8 cellular contexts compared by ENCODE assay signal in the genomic region with DNA sequence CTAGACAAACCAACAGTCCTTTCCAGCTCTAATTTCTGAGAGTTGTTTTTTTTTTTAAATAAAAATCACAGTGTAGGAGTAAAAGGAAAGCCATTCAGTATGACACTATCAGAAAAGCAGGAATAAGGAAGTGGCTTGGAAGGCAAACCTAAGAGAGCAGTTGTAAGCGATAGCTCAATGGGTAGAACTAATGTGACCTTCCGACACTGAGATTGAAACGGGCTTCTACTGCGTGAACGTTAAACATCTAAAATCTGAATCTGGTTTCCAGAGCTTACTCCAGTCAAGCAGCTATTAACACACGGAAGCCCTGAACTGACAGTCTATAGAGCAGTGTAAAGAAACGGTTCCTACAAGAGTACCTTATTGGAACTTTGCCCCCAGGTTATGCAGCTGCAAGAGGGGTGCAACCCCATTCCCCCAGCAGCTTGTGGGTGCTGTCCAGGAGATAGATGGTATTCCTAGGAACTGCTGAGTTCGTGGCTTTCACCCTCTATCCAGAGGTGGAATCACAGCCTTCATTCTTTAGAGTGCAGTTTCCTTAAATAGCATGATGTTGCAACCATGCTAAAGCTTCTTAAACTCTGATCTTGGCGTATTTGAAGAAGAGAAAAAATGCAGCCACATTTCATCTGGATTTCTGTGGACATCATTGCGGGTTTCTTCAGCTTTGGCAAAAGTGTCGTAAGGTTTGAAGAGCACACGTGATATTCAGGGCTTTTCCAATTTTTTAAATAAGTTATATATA. TPM values are rescaled to one million over a fixed set of nuclear protein-coding genes. Genes with fewer than 3 reads are reported as not detected.
DNase-seq lines count a peak whose midpoint lies in the region; ATAC-seq and TF ChIP-seq lines count a peak whose summit lies in the region.

No MANE protein-coding gene starts in this region.

- H3K36me3 ChIP-seq in cardiac muscle cell: peaks cover 7% of the 10 kb centered on the region
- H3K36me3 ChIP-seq in brain microvascular endothelial cell (replicated peaks): peaks cover 8% of the 10 kb centered on the region
- H3K36me3 ChIP-seq in vagina: no peaks in the 10 kb centered on the region

- intact Hi-C loops in left ventricle myocardium superior (cut with micrococcal nuclease) (loop anchor here (5.0 kb wide), 2 partner anchors 109 to 469 kb away; no protein-coding TSS in a partner anchor), vagina (cut with DNase I) (loop anchor here (5.0 to 10.0 kb wide), 2 partner anchors 369 to 1451 kb away; a partner anchor contains a TSS)

- H3K4me3 ChIP-seq in cardiac muscle cell: no peak overlapping the region
- peak overlapping the region; percentile 20 for H3K4me3 ChIP-seq in brain microvascular endothelial cell (ENCODE audit: low read depth, low read length)
- H3K4me3 ChIP-seq in vagina: peak overlapping the region; percentile 14 to 56

- in situ Hi-C loops in brain microvascular endothelial cell (cut with HindIII; ENCODE audit: low pct_ligation_motif_present, low sequenced_read_pairs): loop anchor here (25.0 kb wide), 1 partner anchor 349 kb away; no protein-coding TSS in a partner anchor

- no peak for TF ChIP-seq CTCF in cardiac muscle cell (IDR thresholded peaks at IDR 0.05; ENCODE audit: low read depth, low read length)
- no peak for TF ChIP-seq CTCF in brain microvascular endothelial cell (IDR thresholded peaks at IDR 0.05; ENCODE audit: low read depth, low read length, missing control alignments)
- no peak for TF ChIP-seq CTCF in vagina (IDR thresholded peaks at IDR 0.05)

- H3K27ac ChIP-seq in cardiac muscle cell: peak overlapping the region; percentile 96
- H3K27ac ChIP-seq in brain microvascular endothelial cell: peak overlapping the region; percentile 95
- H3K27ac ChIP-seq in vagina: peak overlapping the region; percentile 99

- no peak for TF ChIP-seq POLR2A in vagina (IDR thresholded peaks at IDR 0.05)

- H3K9me3 ChIP-seq in cardiac muscle cell (ENCODE audit: low read depth) (no peaks in the 10 kb centered on the region), vagina (no peaks in the 10 kb centered on the region)

- DNase-seq in cardiac muscle cell (ENCODE audit: low read depth in 1 of 2, low spot score in 1 of 2) (peak in 1 of 2 donors; percentile 95), left ventricle myocardium superior (no peak), NOMO-1 treated with dmso at 0.1 percent for 144 hours (lab: John Stamatoyannopoulos, UW; ENCODE audit: unreplicated experiment) (peak; percentile 46), brain microvascular endothelial cell (peak; percentile 65), midbrain (lab: John Stamatoyannopoulos, UW) (peak; percentile 75), vagina (ENCODE audit: extremely low spot score in 2 of 2) (no peak)
- DNase-seq in activated CD8-positive, alpha-beta memory T cell treated with anti-CD3 and anti-CD28 coated beads, Interleukin-2, amount 50 U/mL, for 4 hours: no peak
- no peak for DNase-seq in activated CD8-positive, alpha-beta memory T cell treated with anti-CD3 and anti-CD28 coated beads for 24 hours

- ATAC-seq in left ventricle myocardium superior: no peak

- H3K27me3 ChIP-seq in cardiac muscle cell (no peaks in the 10 kb centered on the region), brain microvascular endothelial cell (replicated peaks) (no peaks in the 10 kb centered on the region), vagina (no peaks in the 10 kb centered on the region)

- H3K4me1 ChIP-seq in cardiac muscle cell (ENCODE audit: low read depth) (peaks cover 40% of the 10 kb centered on the region), vagina (peaks cover 56% of the 10 kb centered on the region)

RNA-seq across cellular contexts. Expression of a gene that starts 3.3 kb away (rescaled TPM):
- total RNA-seq in cardiac muscle cell (84.0 and 113 TPM in 2 replicates), left ventricle myocardium superior (124 TPM), vagina (72.9 TPM)
- 24.3 and 33.2 TPM in 2 replicates for polyA plus RNA-seq in cardiac muscle cell

Comparison
In these comparisons a context has a peak if more than half of its experiments do, and no peak if none do; other contexts are left out.
1. DNase-seq: peak in NOMO-1 treated with dmso at 0.1 percent for 144 hours (single experiment), brain microvascular endothelial cell (single experiment) and midbrain (single experiment); none in left ventricle myocardium superior (single experiment), vagina (0 of 2), activated CD8-positive, alpha-beta memory T cell treated with anti-CD3 and anti-CD28 coated beads, Interleukin-2, amount 50 U/mL, for 4 hours (single experiment) and activated CD8-positive, alpha-beta memory T cell treated with anti-CD3 and anti-CD28 coated beads for 24 hours (single experiment).
2. Peak in every context shown above with its lines, with median percentiles within 50 percentile points of each other: H3K27ac ChIP-seq.